20 cellular contexts compared by ENCODE assay signal in genomic region chr16:14370736-14371234, GRCh38.
"Had no signal": no experiment of that assay in that cellular context is flagged by ENCODE, and none has a peak within 500 bp of the region (broad histone marks: within the 10 kb centered on the region; RNA-seq: fewer than 3 reads in every experiment).

No MANE protein-coding gene starts in this region.

- FAIRE-seq: small intestine had no signal

- H3K4me1 Mint-ChIP-seq: stimulated activated effector memory CD8-positive, alpha-beta T cell treated with anti-CD3 and anti-CD28 coated beads, Interleukin-12 subunit alpha, Interleukin-12 subunit beta, amount 100 ng/mL, for 72 hours had no signal

- DNase-seq: activated CD4-positive, alpha-beta T cell treated with anti-CD3 and anti-CD28 coated beads for 1 hour; activated CD4-positive, alpha-beta T cell treated with anti-CD3 and anti-CD28 coated beads, Interleukin-2, amount 50 U/mL, for 4 hours; amniotic stem cell; effector memory CD4-positive, alpha-beta T cell; left colon; lower lobe of right lung; nucleus accumbens; small intestine; stimulated activated CD4-positive, alpha-beta T cell treated with anti-CD3 and anti-CD28 coated beads, Interleukin-4, amount 100 ng/mL, for 24 hours; stomach; T-helper 2 cell had no signal

- H3K36me3 ChIP-seq: cardiac muscle cell, lower lobe of right lung, stomach had no signal

- H2AFZ ChIP-seq: hepatocyte had no signal

- H3K4me3 ChIP-seq: cardiac muscle cell, hepatocyte, lower lobe of right lung, stomach, testis had no signal

- H3K9me3 ChIP-seq: lower lobe of right lung, stomach, testis had no signal

- H3K4me3 Mint-ChIP-seq: activated naive CD8-positive, alpha-beta T cell; activated T-helper 1 cell treated with anti-CD3 and anti-CD28 coated beads, Interleukin-12 subunit alpha, Interleukin-12 subunit beta, Interleukin-2, Interleukin-4 antibody, amounts not matched to agents 30 ng/mL and 10 ng/mL and 1 ng/mL, durations not matched to agents 14 hours and 24 hours and 36 hours; nephron; stimulated activated effector memory CD8-positive, alpha-beta T cell treated with anti-CD3 and anti-CD28 coated beads, Interleukin-12 subunit alpha, Interleukin-12 subunit beta, amount 100 ng/mL, for 72 hours; type B pancreatic cell had no signal

- H3K27ac Mint-ChIP-seq: activated naive CD8-positive, alpha-beta T cell; activated T-helper 1 cell treated with anti-CD3 and anti-CD28 coated beads, Interleukin-12 subunit alpha, Interleukin-12 subunit beta, Interleukin-2, Interleukin-4 antibody, amounts not matched to agents 30 ng/mL and 10 ng/mL and 1 ng/mL, durations not matched to agents 14 hours and 24 hours and 36 hours; nephron; stimulated activated effector memory CD8-positive, alpha-beta T cell treated with anti-CD3 and anti-CD28 coated beads, Interleukin-12 subunit alpha, Interleukin-12 subunit beta, amount 100 ng/mL, for 72 hours; type B pancreatic cell had no signal

- H3K79me2 ChIP-seq: hepatocyte had no signal

- H3K27me3 Mint-ChIP-seq: activated naive CD8-positive, alpha-beta T cell; type B pancreatic cell had no signal

- H3K4me2 ChIP-seq: hepatocyte had no signal

- H3K27ac ChIP-seq: cardiac muscle cell, hepatocyte, lower lobe of right lung, stomach, testis, VCaP had no signal

- H3K9me3 Mint-ChIP-seq: activated T-helper 1 cell treated with anti-CD3 and anti-CD28 coated beads, Interleukin-12 subunit alpha, Interleukin-12 subunit beta, Interleukin-2, Interleukin-4 antibody, amounts not matched to agents 30 ng/mL and 10 ng/mL and 1 ng/mL, durations not matched to agents 14 hours and 24 hours and 36 hours; nephron; stimulated activated effector memory CD8-positive, alpha-beta T cell treated with anti-CD3 and anti-CD28 coated beads, Interleukin-12 subunit alpha, Interleukin-12 subunit beta, amount 100 ng/mL, for 72 hours; type B pancreatic cell had no signal

- H3K4me1 ChIP-seq: lower lobe of right lung, stomach, testis had no signal

- H3K27me3 ChIP-seq: cardiac muscle cell, hepatocyte, stomach, testis had no signal

- H3K36me3 Mint-ChIP-seq: activated naive CD8-positive, alpha-beta T cell; stimulated activated effector memory CD8-positive, alpha-beta T cell treated with anti-CD3 and anti-CD28 coated beads, Interleukin-12 subunit alpha, Interleukin-12 subunit beta, amount 100 ng/mL, for 72 hours; type B pancreatic cell had no signal
